In genomic region chr11:17607572-17608570, GRCh38 we compare ENCODE assay signal across 27 cellular contexts.
"Had no signal": no experiment of that assay in that cellular context is flagged by ENCODE, and none has a peak within 500 bp of the region (broad histone marks: within the 10 kb centered on the region; RNA-seq: fewer than 3 reads in every experiment).

No MANE protein-coding gene starts in this region.

- H3K27me3 Mint-ChIP-seq: dendritic cell treated with granulocyte-macrophage colony-stimulating factor and Interleukin-4, amounts not matched to agents 40 ng/mL and 50 ng/mL, for 4 days had no signal

- H3K9me3 Mint-ChIP-seq: activated naive CD4-positive, alpha-beta T cell treated with anti-CD3 and anti-CD28 coated beads, Interleukin-2, amount 50 U/mL, for 24 hours; dendritic cell treated with granulocyte-macrophage colony-stimulating factor and Interleukin-4, amounts not matched to agents 40 ng/mL and 50 ng/mL, for 4 days; mesothelial cell of epicardium; natural killer cell; stimulated activated effector memory CD8-positive, alpha-beta T cell treated with anti-CD3 and anti-CD28 coated beads, Interleukin-12 subunit alpha, Interleukin-12 subunit beta, amount 100 ng/mL, for 72 hours; T-helper 1 cell treated with Interleukin-12 subunit alpha and Interleukin-12 subunit beta and Interleukin-4 antibody, amounts not matched to agents 30 μg/mL and 1 μg/mL, for 36 hours; WTC11 had no signal

- H3K36me3 ChIP-seq: cardiac muscle cell, heart right ventricle, left lung, pancreas, stomach, suprapubic skin, tibial nerve, vagina had no signal

- H3K4me3 ChIP-seq: body of pancreas, cardiac muscle cell, heart right ventricle, left lung, pancreas, psoas muscle, stomach, suprapubic skin, tibial nerve, vagina had no signal

- H3K36me3 Mint-ChIP-seq: activated naive CD4-positive, alpha-beta T cell treated with anti-CD3 and anti-CD28 coated beads, Interleukin-2, amount 50 U/mL, for 24 hours; mesothelial cell of epicardium; natural killer cell; stimulated activated effector memory CD8-positive, alpha-beta T cell treated with anti-CD3 and anti-CD28 coated beads, Interleukin-12 subunit alpha, Interleukin-12 subunit beta, amount 100 ng/mL, for 72 hours; WTC11 had no signal

- H3K27ac Mint-ChIP-seq: activated naive CD4-positive, alpha-beta T cell treated with anti-CD3 and anti-CD28 coated beads, Interleukin-2, amount 50 U/mL, for 24 hours; dendritic cell treated with granulocyte-macrophage colony-stimulating factor and Interleukin-4, amounts not matched to agents 40 ng/mL and 50 ng/mL, for 4 days; mesothelial cell of epicardium; natural killer cell; stimulated activated effector memory CD8-positive, alpha-beta T cell treated with anti-CD3 and anti-CD28 coated beads, Interleukin-12 subunit alpha, Interleukin-12 subunit beta, amount 100 ng/mL, for 72 hours; T-helper 1 cell treated with Interleukin-12 subunit alpha and Interleukin-12 subunit beta and Interleukin-4 antibody, amounts not matched to agents 30 μg/mL and 1 μg/mL, for 36 hours; WTC11 had no signal

- H3K9me3 ChIP-seq: body of pancreas, heart right ventricle, left lung, pancreas, psoas muscle, stomach, suprapubic skin, tibial nerve, vagina had no signal

- DNase-seq: activated CD4-positive, alpha-beta T cell treated with anti-CD3 and anti-CD28 coated beads for 4 hours; activated CD8-positive, alpha-beta memory T cell treated with anti-CD3 and anti-CD28 coated beads for 24 hours; activated T-cell treated with anti-CD3 and anti-CD28 coated beads, Interleukin-2, amount 50 U/mL, for 48 hours; anterior cingulate cortex; body of pancreas; effector CD4-positive, alpha-beta T cell; foreskin fibroblast; heart right ventricle; mammary epithelial cell; natural killer cell; right cardiac atrium; stimulated activated CD4-positive, alpha-beta T cell treated with anti-CD3 and anti-CD28 coated beads, Interleukin-12 subunit alpha, Interleukin-12 subunit beta, amount 100 ng/mL, for 4 hours; stomach; T1000 had no signal

- H3K4me1 Mint-ChIP-seq: activated naive CD4-positive, alpha-beta T cell treated with anti-CD3 and anti-CD28 coated beads, Interleukin-2, amount 50 U/mL, for 24 hours; mesothelial cell of epicardium; natural killer cell; stimulated activated effector memory CD8-positive, alpha-beta T cell treated with anti-CD3 and anti-CD28 coated beads, Interleukin-12 subunit alpha, Interleukin-12 subunit beta, amount 100 ng/mL, for 72 hours; WTC11 had no signal

- H3K4me1 ChIP-seq: body of pancreas, left lung, pancreas, psoas muscle, stomach, suprapubic skin, tibial nerve, vagina had no signal

- ATAC-seq: body of pancreas; heart right ventricle; left lung; natural killer cell; pancreas; right cardiac atrium; stimulated activated effector memory CD8-positive, alpha-beta T cell treated with anti-CD3 and anti-CD28 coated beads, Interleukin-12 subunit alpha, Interleukin-12 subunit beta, amount 100 ng/mL, for 72 hours; WTC11 had no signal

- H3K4me3 Mint-ChIP-seq: activated naive CD4-positive, alpha-beta T cell treated with anti-CD3 and anti-CD28 coated beads, Interleukin-2, amount 50 U/mL, for 24 hours; dendritic cell treated with granulocyte-macrophage colony-stimulating factor and Interleukin-4, amounts not matched to agents 40 ng/mL and 50 ng/mL, for 4 days; mesothelial cell of epicardium; natural killer cell; stimulated activated effector memory CD8-positive, alpha-beta T cell treated with anti-CD3 and anti-CD28 coated beads, Interleukin-12 subunit alpha, Interleukin-12 subunit beta, amount 100 ng/mL, for 72 hours; T-helper 1 cell treated with Interleukin-12 subunit alpha and Interleukin-12 subunit beta and Interleukin-4 antibody, amounts not matched to agents 30 μg/mL and 1 μg/mL, for 36 hours; WTC11 had no signal

- H3K27ac ChIP-seq: body of pancreas, cardiac muscle cell, heart right ventricle, left lung, pancreas, psoas muscle, stomach, suprapubic skin, tibial nerve, vagina had no signal

- H3K27me3 ChIP-seq: body of pancreas, cardiac muscle cell, pancreas, tibial nerve, vagina had no signal
